Comparison of ENCODE assay signal across 1 cellular context in the genomic region with DNA sequence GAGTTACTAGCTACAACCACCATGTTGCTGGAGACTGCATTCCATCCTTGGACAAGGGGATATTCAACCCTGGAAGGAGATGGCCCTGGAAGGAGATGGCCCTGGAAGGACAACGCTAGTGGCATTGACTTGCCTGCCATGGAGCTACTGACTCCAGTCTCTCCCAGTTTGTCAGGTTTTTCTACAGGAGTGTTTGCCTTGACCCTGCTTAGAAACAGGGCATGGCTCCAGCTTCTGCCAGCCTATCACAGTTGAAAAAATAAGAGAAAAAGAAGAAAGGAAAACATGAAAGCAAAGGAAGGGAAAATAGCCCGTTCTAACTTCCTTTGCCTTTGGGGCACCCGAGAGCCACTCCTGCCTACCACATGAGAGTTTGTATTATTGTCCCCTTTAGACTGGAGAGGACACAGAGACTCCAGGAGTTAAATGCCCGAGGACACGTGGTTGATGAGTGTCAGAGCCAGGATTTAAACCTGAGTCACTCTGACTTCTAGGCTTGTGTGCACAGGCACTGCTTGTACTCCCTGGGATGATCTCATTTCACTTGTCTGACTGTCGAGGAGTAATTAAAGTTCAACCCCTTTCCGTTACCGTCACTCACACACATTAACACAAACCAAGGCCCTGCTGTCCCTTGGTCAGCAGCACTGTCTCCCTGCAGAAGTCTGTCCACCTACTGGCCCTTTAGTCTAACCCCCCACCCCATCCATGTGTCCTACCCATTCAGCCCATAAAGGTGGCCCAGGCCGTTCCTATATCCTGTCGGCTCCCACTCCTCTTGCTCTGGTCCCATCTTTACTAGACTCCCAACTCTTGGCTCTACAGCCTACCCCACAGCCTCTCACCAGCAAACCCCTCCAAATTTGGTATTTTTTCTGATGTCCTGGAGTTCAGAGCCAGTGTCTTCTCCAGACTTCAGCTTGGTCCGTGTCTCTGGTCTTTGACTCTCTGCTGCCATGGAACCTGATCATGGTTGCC.
TF ChIP-seq lines count a peak whose summit lies in the region.

No MANE protein-coding gene starts in this region.

TF ChIP-seq in SK-N-SH treated with all-trans-retinoic acid at 6 μM for 48 hours, 23 proteins besides CTCF, POLR2A, EP300 and RAD21 (continued from another document):
- TF ChIP-seq, protein P1, sequence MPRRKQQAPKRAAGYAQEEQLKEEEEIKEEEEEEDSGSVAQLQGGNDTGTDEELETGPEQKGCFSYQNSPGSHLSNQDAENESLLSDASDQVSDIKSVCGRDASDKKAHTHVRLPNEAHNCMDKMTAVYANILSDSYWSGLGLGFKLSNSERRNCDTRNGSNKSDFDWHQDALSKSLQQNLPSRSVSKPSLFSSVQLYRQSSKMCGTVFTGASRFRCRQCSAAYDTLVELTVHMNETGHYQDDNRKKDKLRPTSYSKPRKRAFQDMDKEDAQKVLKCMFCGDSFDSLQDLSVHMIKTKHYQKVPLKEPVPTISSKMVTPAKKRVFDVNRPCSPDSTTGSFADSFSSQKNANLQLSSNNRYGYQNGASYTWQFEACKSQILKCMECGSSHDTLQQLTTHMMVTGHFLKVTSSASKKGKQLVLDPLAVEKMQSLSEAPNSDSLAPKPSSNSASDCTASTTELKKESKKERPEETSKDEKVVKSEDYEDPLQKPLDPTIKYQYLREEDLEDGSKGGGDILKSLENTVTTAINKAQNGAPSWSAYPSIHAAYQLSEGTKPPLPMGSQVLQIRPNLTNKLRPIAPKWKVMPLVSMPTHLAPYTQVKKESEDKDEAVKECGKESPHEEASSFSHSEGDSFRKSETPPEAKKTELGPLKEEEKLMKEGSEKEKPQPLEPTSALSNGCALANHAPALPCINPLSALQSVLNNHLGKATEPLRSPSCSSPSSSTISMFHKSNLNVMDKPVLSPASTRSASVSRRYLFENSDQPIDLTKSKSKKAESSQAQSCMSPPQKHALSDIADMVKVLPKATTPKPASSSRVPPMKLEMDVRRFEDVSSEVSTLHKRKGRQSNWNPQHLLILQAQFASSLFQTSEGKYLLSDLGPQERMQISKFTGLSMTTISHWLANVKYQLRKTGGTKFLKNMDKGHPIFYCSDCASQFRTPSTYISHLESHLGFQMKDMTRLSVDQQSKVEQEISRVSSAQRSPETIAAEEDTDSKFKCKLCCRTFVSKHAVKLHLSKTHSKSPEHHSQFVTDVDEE (CRISPR knock-in tag; IDR thresholded peaks at IDR 0.05): no peak
- no peak for TF ChIP-seq ZC3H10 (CRISPR knock-in tag; IDR thresholded peaks at IDR 0.05)
TF ChIP-seq in SK-N-SH treated with all-trans-retinoic acid at 6 μM for 48 hours: peak in this region for 0.
